Comparison of ENCODE assay signal across 14 cellular contexts in genomic region chr2:118386636-118387302, GRCh38.
DNase-seq lines count a peak whose midpoint lies in the region; ATAC-seq, FAIRE-seq and TF ChIP-seq lines count a peak whose summit lies in the region.
"Had no signal": no experiment of that assay in that cellular context is flagged by ENCODE, and none has a peak within 500 bp of the region (broad histone marks: within the 10 kb centered on the region; RNA-seq: fewer than 3 reads in every experiment).

No MANE protein-coding gene starts in this region.

- H3K79me1 ChIP-seq in mesenchymal stem cell (replicated peaks; ENCODE audit: low read length, poor library complexity, severe bottlenecking) = no peaks in the 10 kb centered on the region

- no peak overlapping the region for H3K23ac ChIP-seq in mesenchymal stem cell (ENCODE audit: low read length in 2 of 2)

- ATAC-seq in A549 (peak; percentile 88 to 95), GM21360 (IDR thresholded peaks at IDR 0.05; ENCODE audit: unreplicated experiment) (no peak), GM21423 (IDR thresholded peaks at IDR 0.05; ENCODE audit: unreplicated experiment) (no peak)
- ATAC-seq: right cardiac atrium had no signal

- H2AK5ac ChIP-seq in mesenchymal stem cell (ENCODE audit: low read length, severe bottlenecking) = no peak overlapping the region

- no peak overlapping the region for H2BK5ac ChIP-seq in mesenchymal stem cell (ENCODE audit: low read depth, low read length, poor library complexity, severe bottlenecking)

- H3K4me3 ChIP-seq in A549 = no peak overlapping the region
- no peak overlapping the region for H3K4me3 ChIP-seq in mesenchymal stem cell (ENCODE audit: insufficient read depth in 1 of 2, low read depth in 1 of 2, low read length in 2 of 2)
- H3K4me3 ChIP-seq in tibial nerve = no peak overlapping the region
- H3K4me3 ChIP-seq: thoracic aorta had no signal

- POLR2A ChIA-PET in A549 (lab: Yijun Ruan, JAX) = no interaction called here

- TF ChIP-seq EP300 in A549 (IDR thresholded peaks at IDR 0.05) (no peak), tibial nerve (IDR thresholded peaks at IDR 0.05) (no peak)

- H3K27me3 ChIP-seq in mesenchymal stem cell (ENCODE audit: control insufficient read depth in 1 of 2, insufficient read depth in 1 of 2, low read length in 2 of 2) = no peaks in the 10 kb centered on the region
- H3K27me3 ChIP-seq in tibial nerve = no peaks in the 10 kb centered on the region

- H3K9ac ChIP-seq in mesenchymal stem cell (ENCODE audit: low read length) = peak overlapping the region; percentile 32

- H2BK120ac ChIP-seq in mesenchymal stem cell (ENCODE audit: low read depth, low read length) = no peak overlapping the region

- peak; percentile 35 for DNase-seq in A549 (ENCODE audit: low read depth in 1 of 2, low spot score in 1 of 2)
- DNase-seq in HFFc6 = peak; percentile 18
- DNase-seq in astrocyte of the hippocampus (ENCODE audit: low read depth, low spot score) = peak; percentile 20
- no peak for DNase-seq in mesenchymal stem cell
- no peak for DNase-seq in tibial nerve (ENCODE audit: low spot score in 2 of 2)
- no peak for DNase-seq in activated CD4-positive, alpha-beta T cell treated with anti-CD3 and anti-CD28 coated beads, Interleukin-2, amount 50 U/mL, for 48 hours
- DNase-seq: activated B cell treated with CpG ODN at 0.5 μM for 24 hours; activated effector memory CD4-positive, alpha-beta T cell treated with Interleukin-2 at 50 U/mL for 16 hours; NCI-H510A treated with DMSO at 0.1 percent for 48 hours; right cardiac atrium; Right ventricle myocardium superior had no signal

- TF ChIP-seq POLR2A in A549 (IDR thresholded peaks at IDR 0.05; ENCODE audit: low read length) (no peak), tibial nerve (IDR thresholded peaks at IDR 0.05) (no peak)

- CTCF ChIA-PET in A549 (lab: Yijun Ruan, JAX) = interaction anchor here (1.3 to 1.9 kb wide), 2 partner anchors 469 to 496 kb away, joined by 5 read pairs; no protein-coding TSS in a partner anchor

- H4K8ac ChIP-seq in mesenchymal stem cell (ENCODE audit: low read length) = no peak overlapping the region

- H4K91ac ChIP-seq in mesenchymal stem cell (ENCODE audit: low read length) = no peak overlapping the region

- WGBS in A549 (ENCODE audit: missing lambda C conversion rate) = 25% methylated on average over 9 of the region's 9 CpGs
- WGBS in mesenchymal stem cell = 37% methylated on average over 8 of the region's 9 CpGs
- WGBS in tibial nerve, 2 donors = 65 to 76% methylated on average over 9 of the region's 9 CpGs

- H3K18ac ChIP-seq in mesenchymal stem cell (ENCODE audit: low read depth in 1 of 2, low read length in 2 of 2) = no peak overlapping the region

- H2BK15ac ChIP-seq in mesenchymal stem cell (ENCODE audit: low read depth, poor library complexity, severe bottlenecking) = no peak overlapping the region

- no peaks in the 10 kb centered on the region for H3K36me3 Mint-ChIP-seq in HFFc6 (ENCODE audit: low read depth)

- no peaks in the 10 kb centered on the region; the same call in none of the 2 replicates for H3K27me3 Mint-ChIP-seq in HFFc6 (ENCODE audit: insufficient read depth)

- TF ChIP-seq CTCF in A549 (IDR thresholded peaks at IDR 0.05) = no peak
- TF ChIP-seq CTCF in HFFc6 (IDR thresholded peaks at IDR 0.05) = no peak
- TF ChIP-seq CTCF in tibial nerve (IDR thresholded peaks at IDR 0.05) = no peak

- no peak overlapping the region for H2AFZ ChIP-seq in mesenchymal stem cell (ENCODE audit: low read depth, low read length)

- H3K4me1 ChIP-seq in A549 = peaks cover 27% of the 10 kb centered on the region
- H3K4me1 ChIP-seq in mesenchymal stem cell (ENCODE audit: control insufficient read depth, insufficient read depth, low read depth, low read length) = peaks cover 3% of the 10 kb centered on the region
- no peaks in the 10 kb centered on the region for H3K4me1 ChIP-seq in tibial nerve

- no peak overlapping the region for H3K14ac ChIP-seq in mesenchymal stem cell (ENCODE audit: low read length in 2 of 2)

- H3K4ac ChIP-seq in mesenchymal stem cell (ENCODE audit: low read depth in 1 of 2, low read length in 2 of 2) = no peak overlapping the region

- H3K9me3 Mint-ChIP-seq in HFFc6 = peaks cover 25% of the 10 kb centered on the region

- no peak overlapping the region for H3K27ac Mint-ChIP-seq in HFFc6
- H3K27ac Mint-ChIP-seq: activated B cell treated with CpG ODN at 0.5 μM for 24 hours had no signal

- FAIRE-seq in A549 (lab: Jason Lieb, UNC) = no peak

- no peaks in the 10 kb centered on the region for H3K4me1 Mint-ChIP-seq in HFFc6 (ENCODE audit: low read depth)
- H3K4me1 Mint-ChIP-seq: activated B cell treated with CpG ODN at 0.5 μM for 24 hours had no signal

- no peak overlapping the region for H2BK12ac ChIP-seq in mesenchymal stem cell (ENCODE audit: low read length in 2 of 2)

- H3K36me3 ChIP-seq in mesenchymal stem cell (ENCODE audit: control insufficient read depth in 1 of 2, insufficient read depth in 2 of 2, low read depth in 1 of 2, low read length in 2 of 2) = no peaks in the 10 kb centered on the region
- H3K36me3 ChIP-seq in tibial nerve = no peaks in the 10 kb centered on the region
- H3K36me3 ChIP-seq: thoracic aorta had no signal

- H3K9me3 ChIP-seq in A549 = no peaks in the 10 kb centered on the region
- peaks cover 3% of the 10 kb centered on the region for H3K9me3 ChIP-seq in mesenchymal stem cell (ENCODE audit: control insufficient read depth, low read length)
- H3K9me3 ChIP-seq in tibial nerve = no peaks in the 10 kb centered on the region
- H3K9me3 ChIP-seq: thoracic aorta had no signal

- no peak for TF ChIP-seq RAD21 in A549 (conservative IDR thresholded peaks at IDR 0.05 in 1 of 2, IDR thresholded peaks at IDR 0.05 in 1 of 2)

- no peak overlapping the region for H3K4me3 Mint-ChIP-seq in HFFc6
- H3K4me3 Mint-ChIP-seq: activated B cell treated with CpG ODN at 0.5 μM for 24 hours had no signal

- H3K4me2 ChIP-seq in A549 = peak overlapping the region; percentile 31; the same call in 2 of the 3 replicates
- H3K4me2 ChIP-seq in mesenchymal stem cell (ENCODE audit: low read length, poor library complexity, severe bottlenecking) = no peak overlapping the region

- peak overlapping the region in 1 of 2 experiments; percentile 70; a peak in 4 of 6 replicates for H3K27ac ChIP-seq in A549
- H3K27ac ChIP-seq in mesenchymal stem cell (ENCODE audit: low read length, poor library complexity, severe bottlenecking) = no peak overlapping the region
- no peak overlapping the region for H3K27ac ChIP-seq in tibial nerve
- H3K27ac ChIP-seq: thoracic aorta had no signal

TF ChIP-seq in A549, 52 proteins besides CTCF, POLR2A, EP300 and RAD21:
- TF ChIP-seq CEBPB (IDR thresholded peaks at IDR 0.05) (no peak), TFCP2L1 (CRISPR knock-in tag; IDR thresholded peaks at IDR 0.05) (no peak), FOSL2 (IDR thresholded peaks at IDR 0.05) (no peak), FOSL2 (CRISPR knock-in tag; IDR thresholded peaks at IDR 0.05) (no peak), HOXB13 (CRISPR knock-in tag; IDR thresholded peaks at IDR 0.05; ENCODE audit: low read depth) (no peak), BCL3 (IDR thresholded peaks at IDR 0.05) (no peak), JUNB (IDR thresholded peaks at IDR 0.05) (0 out of 2 replicates have a peak, but pooled peaks have one; percentile 13), RARB (CRISPR knock-in tag; IDR thresholded peaks at IDR 0.05) (no peak), CBX8 (IDR thresholded peaks at IDR 0.05) (no peak)

Comparison
In these comparisons a context has a peak if more than half of its experiments do, and no peak if none do; other contexts are left out.
1. ATAC-seq: peak in A549 (2 of 2); none in GM21360 (single experiment) and GM21423 (single experiment).
2. DNase-seq: peak in A549 (2 of 2), HFFc6 (single experiment) and astrocyte of the hippocampus (single experiment); none in mesenchymal stem cell (single experiment), tibial nerve (0 of 2) and activated CD4-positive, alpha-beta T cell treated with anti-CD3 and anti-CD28 coated beads, Interleukin-2, amount 50 U/mL, for 48 hours (0 of 2).